Comparison of ENCODE assay signal across 15 cellular contexts in the genomic region with DNA sequence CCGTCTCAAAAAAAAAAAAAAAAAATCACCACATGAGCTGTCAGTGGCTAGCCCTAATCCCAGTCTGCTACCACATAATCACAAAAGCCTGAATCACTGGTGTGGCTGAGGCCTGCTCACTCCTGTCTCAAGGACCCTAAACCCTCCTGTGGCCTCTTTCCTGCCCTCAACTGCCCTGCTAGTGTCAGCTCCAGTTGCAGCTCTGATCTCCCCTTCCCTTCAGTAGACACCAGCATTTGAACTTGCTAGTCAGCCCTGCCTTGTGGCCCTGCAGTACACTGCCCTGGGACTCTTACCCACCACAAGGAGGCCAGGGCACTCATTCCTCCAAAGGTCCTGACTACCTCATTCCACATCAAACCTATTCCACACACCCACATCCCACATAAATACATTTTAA. TPM values are rescaled to one million over a fixed set of nuclear protein-coding genes. Genes with fewer than 3 reads are reported as not detected.
DNase-seq lines count a peak whose midpoint lies in the region; ATAC-seq and TF ChIP-seq lines count a peak whose summit lies in the region.
"Had no signal": no experiment of that assay in that cellular context is flagged by ENCODE, and none has a peak within 500 bp of the region (broad histone marks: within the 10 kb centered on the region; RNA-seq: fewer than 3 reads in every experiment).

No MANE protein-coding gene starts in this region.

- H3K36me3 Mint-ChIP-seq in activated CD8-positive, alpha-beta memory T cell treated with anti-CD3 and anti-CD28 coated beads, Interleukin-2, amount 10 ng/mL, durations not matched to agents 7 days and 5 days, result no peaks in the 10 kb centered on the region
- H3K36me3 Mint-ChIP-seq in CD8-positive, alpha-beta memory T cell, result peaks cover 0 to 4% (median 0%) of the 10 kb centered on the region in 3 donors

- no peak for TF ChIP-seq POLR2A in transverse colon (IDR thresholded peaks at IDR 0.05)

- H3K4me1 ChIP-seq in foreskin keratinocyte (no peaks in the 10 kb centered on the region), transverse colon (no peaks in the 10 kb centered on the region)
- no peaks in the 10 kb centered on the region for H3K4me1 ChIP-seq in CD8-positive, alpha-beta memory T cell (ENCODE audit: insufficient read depth, low read length)
- H3K4me1 ChIP-seq: esophagus squamous epithelium had no signal

- H3K36me3 ChIP-seq in WERI-Rb-1 (no peaks in the 10 kb centered on the region), transverse colon (no peaks in the 10 kb centered on the region)
- H3K36me3 ChIP-seq in CD8-positive, alpha-beta memory T cell (ENCODE audit: insufficient read depth, low read length), result no peaks in the 10 kb centered on the region
- H3K36me3 ChIP-seq: esophagus squamous epithelium had no signal

- WGBS in transverse colon (ENCODE audit: low coverage in 1 of 2), 2 donors, result 95% methylated on average over 1 of the region's 1 CpG; no CpG with 5 or more reads in 1 of the 2 donors

- no peak for ATAC-seq in activated CD8-positive, alpha-beta memory T cell treated with anti-CD3 and anti-CD28 coated beads, Interleukin-2, amount 10 ng/mL, durations not matched to agents 7 days and 5 days
- ATAC-seq in foreskin keratinocyte, result no peak

- H3K27ac ChIP-seq in WERI-Rb-1 (peak overlapping the region; percentile 63), foreskin keratinocyte (no peak overlapping the region), transverse colon (no peak overlapping the region)
- H3K27ac ChIP-seq in CD8-positive, alpha-beta memory T cell (ENCODE audit: low read depth, low read length), result no peak overlapping the region
- H3K27ac ChIP-seq: esophagus squamous epithelium had no signal

- CTCF ChIA-PET in activated CD8-positive, alpha-beta memory T cell treated with anti-CD3 and anti-CD28 coated beads, Interleukin-2, amount 10 ng/mL, durations not matched to agents 7 days and 5 days (lab: Charles Lee), result interaction anchor here (1.1 to 2.9 kb wide), 14 partner anchors 8 to 172 kb away, joined by 3 to 40 read pairs (median 6); partner anchors contain the start of genes P4HA2 and SLC22A5
- CTCF ChIA-PET in CD8-positive, alpha-beta memory T cell (lab: Charles Lee), result interaction anchor here (1.1 to 3.1 kb wide), 10 partner anchors 9 to 264 kb away, joined by 3 to 22 read pairs (median 6); partner anchors contain the start of gene P4HA2

- intact Hi-C loops in transverse colon (cut with DNase I; ENCODE audit: low total_unique reads), result loop anchor here (10.0 kb wide), 1 partner anchor 58 kb away; the partner anchor contains the start of gene SLC22A4

- POLR2A ChIA-PET in CD8-positive, alpha-beta memory T cell (lab: Charles Lee), result no interaction called here

- no peaks in the 10 kb centered on the region for H3K9me3 Mint-ChIP-seq in activated CD8-positive, alpha-beta memory T cell treated with anti-CD3 and anti-CD28 coated beads, Interleukin-2, amount 10 ng/mL, durations not matched to agents 7 days and 5 days (ENCODE audit: low read depth)
- H3K9me3 Mint-ChIP-seq in CD8-positive, alpha-beta memory T cell, result peaks cover 0 to 7% (median 6%) of the 10 kb centered on the region in 5 donors

- no peak overlapping the region for H3K4me3 Mint-ChIP-seq in activated CD8-positive, alpha-beta memory T cell treated with anti-CD3 and anti-CD28 coated beads, Interleukin-2, amount 10 ng/mL, durations not matched to agents 7 days and 5 days
- H3K4me3 Mint-ChIP-seq in CD8-positive, alpha-beta memory T cell, result no peak overlapping the region

- H3K27ac Mint-ChIP-seq in activated CD8-positive, alpha-beta memory T cell treated with anti-CD3 and anti-CD28 coated beads, Interleukin-2, amount 10 ng/mL, durations not matched to agents 7 days and 5 days, result no peak overlapping the region
- H3K27ac Mint-ChIP-seq in CD8-positive, alpha-beta memory T cell, result no peak overlapping the region

- in situ Hi-C loops in transverse colon (cut with MboI; ENCODE audit: low pct_ligation_motif_present in 1 of 4, low pct_unique_long_range_greater_than_20kb in 1 of 4, low sequenced_read_pairs in 3 of 4), result no loop called here

- H3K4me3 ChIP-seq in WERI-Rb-1 (ENCODE audit: low read depth, low read length) (no peak overlapping the region), transverse colon (no peak overlapping the region), foreskin fibroblast (ENCODE audit: low read depth in 1 of 2, low read length in 2 of 2) (no peak overlapping the region)
- H3K4me3 ChIP-seq in CD8-positive, alpha-beta memory T cell (ENCODE audit: low read length), result no peak overlapping the region
- H3K4me3 ChIP-seq: esophagus squamous epithelium had no signal

- peak; percentile 49 for DNase-seq in activated CD8-positive, alpha-beta memory T cell treated with anti-CD3 and anti-CD28 coated beads, Interleukin-2, amount 50 U/mL, for 48 hours
- DNase-seq in activated CD8-positive, alpha-beta memory T cell treated with anti-CD3 and anti-CD28 coated beads, Interleukin-2, amount 10 ng/mL, durations not matched to agents 7 days and 5 days, result no peak
- peak; percentile 72 for DNase-seq in WERI-Rb-1
- peak in 1 of 2 donors; percentile 15 for DNase-seq in foreskin keratinocyte
- DNase-seq in transverse colon, result peak; percentile 3
- DNase-seq in foreskin fibroblast, result no peak
- no peak for DNase-seq in CD8-positive, alpha-beta memory T cell
- no peak for DNase-seq in NK-92 (lab: John Stamatoyannopoulos, UW; ENCODE audit: unreplicated experiment)
- DNase-seq: esophagus squamous epithelium, KBM-7, mammary epithelial cell, NCI-H1694, NCI-H774, occipital lobe, SIG-M5 had no signal

- H3K27me3 Mint-ChIP-seq in activated CD8-positive, alpha-beta memory T cell treated with anti-CD3 and anti-CD28 coated beads, Interleukin-2, amount 10 ng/mL, durations not matched to agents 7 days and 5 days, result peaks cover 3% of the 10 kb centered on the region
- H3K27me3 Mint-ChIP-seq in CD8-positive, alpha-beta memory T cell, result peaks cover 0 to 10% of the 10 kb centered on the region in 2 donors

- no peak for TF ChIP-seq EP300 in transverse colon (IDR thresholded peaks at IDR 0.05; ENCODE audit: low read depth)

- H3K9me3 ChIP-seq in WERI-Rb-1 (ENCODE audit: severe bottlenecking), result no peaks in the 10 kb centered on the region
- H3K9me3 ChIP-seq in transverse colon, result no peaks in the 10 kb centered on the region
- H3K9me3 ChIP-seq in CD8-positive, alpha-beta memory T cell (ENCODE audit: low read length), result no peaks in the 10 kb centered on the region
- H3K9me3 ChIP-seq: esophagus squamous epithelium had no signal

- TF ChIP-seq CTCF in WERI-Rb-1 (IDR thresholded peaks at IDR 0.05; ENCODE audit: low read depth, low read length), result peak; percentile 42; the same call in 1 of the 2 replicates
- TF ChIP-seq CTCF in foreskin keratinocyte (conservative IDR thresholded peaks at IDR 0.05), result peak; percentile 15
- TF ChIP-seq CTCF in transverse colon (IDR thresholded peaks at IDR 0.05), result no peak
- no peak for TF ChIP-seq CTCF in foreskin fibroblast (IDR thresholded peaks at IDR 0.05; ENCODE audit: low read depth, low read length)

- no peaks in the 10 kb centered on the region for H3K27me3 ChIP-seq in WERI-Rb-1 (ENCODE audit: insufficient read depth, low read depth, severe bottlenecking)
- no peaks in the 10 kb centered on the region for H3K27me3 ChIP-seq in foreskin keratinocyte
- no peaks in the 10 kb centered on the region for H3K27me3 ChIP-seq in transverse colon
- H3K27me3 ChIP-seq in CD8-positive, alpha-beta memory T cell (ENCODE audit: insufficient read depth, low read length, poor library complexity, severe bottlenecking), result no peaks in the 10 kb centered on the region
- H3K27me3 ChIP-seq: esophagus squamous epithelium had no signal

- peaks cover 2% of the 10 kb centered on the region for H3K4me1 Mint-ChIP-seq in activated CD8-positive, alpha-beta memory T cell treated with anti-CD3 and anti-CD28 coated beads, Interleukin-2, amount 10 ng/mL, durations not matched to agents 7 days and 5 days
- H3K4me1 Mint-ChIP-seq in CD8-positive, alpha-beta memory T cell, result no peaks in the 10 kb centered on the region

RNA-seq across cellular contexts. Expression of gene P4HA2, which starts 9.5 kb away (rescaled TPM):
- total RNA-seq in activated CD8-positive, alpha-beta memory T cell treated with anti-CD3 and anti-CD28 coated beads, Interleukin-2, amount 10 ng/mL, durations not matched to agents 7 days and 5 days, result 10 to 100 TPM in 1 of 2 experiments, 1 to 10 TPM in 1; 8.3 to 19.4 TPM
- total RNA-seq in foreskin keratinocyte, result 49.9 and 74.4 TPM in 2 replicates
- 36.1 and 51.0 TPM in 2 replicates for polyA plus RNA-seq in foreskin keratinocyte
- 10 to 100 TPM; 22.1 to 53.5 (median 32.7) TPM for total RNA-seq in transverse colon
- 1 to 10 TPM; 7.2 to 7.9 TPM for total RNA-seq in CD8-positive, alpha-beta memory T cell
- polyA plus RNA-seq in CD8-positive, alpha-beta memory T cell, result not detected

RNA-seq across cellular contexts. Expression of gene PDLIM4, which starts 20.4 kb away (rescaled TPM):
- total RNA-seq in activated CD8-positive, alpha-beta memory T cell treated with anti-CD3 and anti-CD28 coated beads, Interleukin-2, amount 10 ng/mL, durations not matched to agents 7 days and 5 days, result 1 to 10 TPM in 1 of 2 experiments, not detected in 1; 2.3 TPM
- total RNA-seq in foreskin keratinocyte, result 95.2 and 115 TPM in 2 replicates
- polyA plus RNA-seq in foreskin keratinocyte, result 162 and 190 TPM in 2 replicates
- total RNA-seq in transverse colon, result 10 to 100 TPM in 3 of 4 donors, 1 to 10 TPM in 1; 9.7 to 43.4 (median 19.7) TPM
- 1 to 10 TPM in 1 of 2 experiments, under 1 TPM in 1; 0.39 to 1.4 TPM for total RNA-seq in CD8-positive, alpha-beta memory T cell
- polyA plus RNA-seq in CD8-positive, alpha-beta memory T cell, result not detected

RNA-seq across cellular contexts. Expression of gene SLC22A4, which starts 57.1 kb away (rescaled TPM):
- under 1 TPM; 0.32 to 0.75 TPM for total RNA-seq in activated CD8-positive, alpha-beta memory T cell treated with anti-CD3 and anti-CD28 coated beads, Interleukin-2, amount 10 ng/mL, durations not matched to agents 7 days and 5 days
- total RNA-seq in foreskin keratinocyte (1.4 and 1.7 TPM in 2 replicates), transverse colon (10 to 100 TPM in 2 of 4 donors, 1 to 10 TPM in 1, not detected in 1; 1.6 to 48.3 (median 14.5) TPM)
- polyA plus RNA-seq in foreskin keratinocyte, result 0.87 and 1.4 TPM in 2 replicates
- 1 to 10 TPM; 2.6 to 2.9 TPM for total RNA-seq in CD8-positive, alpha-beta memory T cell
- 0.15 TPM for polyA plus RNA-seq in CD8-positive, alpha-beta memory T cell

Comparison
In these comparisons a context has a peak if more than half of its experiments do, and no peak if none do; other contexts are left out.
1. DNase-seq: peak in activated CD8-positive, alpha-beta memory T cell treated with anti-CD3 and anti-CD28 coated beads, Interleukin-2, amount 50 U/mL, for 48 hours (single experiment), WERI-Rb-1 (single experiment) and transverse colon (single experiment); none in activated CD8-positive, alpha-beta memory T cell treated with anti-CD3 and anti-CD28 coated beads, Interleukin-2, amount 10 ng/mL, durations not matched to agents 7 days and 5 days (single experiment), foreskin fibroblast (0 of 2), CD8-positive, alpha-beta memory T cell (0 of 5) and NK-92 (single experiment).
2. CTCF ChIP-seq: peak in WERI-Rb-1 (single experiment) and foreskin keratinocyte (single experiment); none in transverse colon (0 of 5) and foreskin fibroblast (single experiment).